In genomic region chr3:36774072-36774471, GRCh38 we compare ENCODE assay signal across 2 cellular contexts.
TF ChIP-seq lines count a peak whose summit lies in the region.

No MANE protein-coding gene starts in this region.

TF ChIP-seq in SK-N-SH treated with all-trans-retinoic acid at 6 μM for 48 hours, 23 proteins besides CTCF, POLR2A, EP300 and RAD21 (continued from another document and continues in another):
- TF ChIP-seq, protein P1, sequence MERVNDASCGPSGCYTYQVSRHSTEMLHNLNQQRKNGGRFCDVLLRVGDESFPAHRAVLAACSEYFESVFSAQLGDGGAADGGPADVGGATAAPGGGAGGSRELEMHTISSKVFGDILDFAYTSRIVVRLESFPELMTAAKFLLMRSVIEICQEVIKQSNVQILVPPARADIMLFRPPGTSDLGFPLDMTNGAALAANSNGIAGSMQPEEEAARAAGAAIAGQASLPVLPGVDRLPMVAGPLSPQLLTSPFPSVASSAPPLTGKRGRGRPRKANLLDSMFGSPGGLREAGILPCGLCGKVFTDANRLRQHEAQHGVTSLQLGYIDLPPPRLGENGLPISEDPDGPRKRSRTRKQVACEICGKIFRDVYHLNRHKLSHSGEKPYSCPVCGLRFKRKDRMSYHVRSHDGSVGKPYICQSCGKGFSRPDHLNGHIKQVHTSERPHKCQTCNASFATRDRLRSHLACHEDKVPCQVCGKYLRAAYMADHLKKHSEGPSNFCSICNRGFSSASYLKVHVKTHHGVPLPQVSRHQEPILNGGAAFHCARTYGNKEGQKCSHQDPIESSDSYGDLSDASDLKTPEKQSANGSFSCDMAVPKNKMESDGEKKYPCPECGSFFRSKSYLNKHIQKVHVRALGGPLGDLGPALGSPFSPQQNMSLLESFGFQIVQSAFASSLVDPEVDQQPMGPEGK (CRISPR knock-in tag; IDR thresholded peaks at IDR 0.05; ENCODE audit: borderline replicate concordance), result no peak
- TF ChIP-seq ZNF8 (CRISPR knock-in tag; IDR thresholded peaks at IDR 0.05) (no peak), ZFP3 (CRISPR knock-in tag; IDR thresholded peaks at IDR 0.05) (no peak), OSR1 (CRISPR knock-in tag; IDR thresholded peaks at IDR 0.05) (no peak), PPARA (CRISPR knock-in tag; IDR thresholded peaks at IDR 0.05; ENCODE audit: borderline replicate concordance) (no peak), ZNF565 (CRISPR knock-in tag; conservative IDR thresholded peaks at IDR 0.05; ENCODE audit: low read depth) (no peak), SNAI2 (CRISPR knock-in tag; IDR thresholded peaks at IDR 0.05) (no peak), ESRRG (CRISPR knock-in tag; IDR thresholded peaks at IDR 0.05) (no peak), TSHZ2 (CRISPR knock-in tag; IDR thresholded peaks at IDR 0.05) (no peak), CSRNP3 (CRISPR knock-in tag; IDR thresholded peaks at IDR 0.05) (0 out of 2 replicates have a peak, but pooled peaks have one; percentile 41), POU6F1 (CRISPR knock-in tag; IDR thresholded peaks at IDR 0.05; ENCODE audit: borderline replicate concordance, low read depth) (no peak), CSDC2 (CRISPR knock-in tag; IDR thresholded peaks at IDR 0.05) (no peak), RARB (CRISPR knock-in tag; IDR thresholded peaks at IDR 0.05) (no peak), TOX (CRISPR knock-in tag; IDR thresholded peaks at IDR 0.05; ENCODE audit: borderline replicate concordance) (no peak), ISL1 (CRISPR knock-in tag; IDR thresholded peaks at IDR 0.05) (peak; percentile 86), ZNF70 (CRISPR knock-in tag; IDR thresholded peaks at IDR 0.05) (no peak), BACH2 (CRISPR knock-in tag; IDR thresholded peaks at IDR 0.05; ENCODE audit: borderline replicate concordance) (no peak), ZC3H10 (CRISPR knock-in tag; IDR thresholded peaks at IDR 0.05) (no peak), ARNTL (CRISPR knock-in tag; IDR thresholded peaks at IDR 0.05; ENCODE audit: borderline replicate concordance, low read depth) (no peak), GLIS3 (CRISPR knock-in tag; IDR thresholded peaks at IDR 0.05) (no peak)
- TF ChIP-seq, protein P2, sequence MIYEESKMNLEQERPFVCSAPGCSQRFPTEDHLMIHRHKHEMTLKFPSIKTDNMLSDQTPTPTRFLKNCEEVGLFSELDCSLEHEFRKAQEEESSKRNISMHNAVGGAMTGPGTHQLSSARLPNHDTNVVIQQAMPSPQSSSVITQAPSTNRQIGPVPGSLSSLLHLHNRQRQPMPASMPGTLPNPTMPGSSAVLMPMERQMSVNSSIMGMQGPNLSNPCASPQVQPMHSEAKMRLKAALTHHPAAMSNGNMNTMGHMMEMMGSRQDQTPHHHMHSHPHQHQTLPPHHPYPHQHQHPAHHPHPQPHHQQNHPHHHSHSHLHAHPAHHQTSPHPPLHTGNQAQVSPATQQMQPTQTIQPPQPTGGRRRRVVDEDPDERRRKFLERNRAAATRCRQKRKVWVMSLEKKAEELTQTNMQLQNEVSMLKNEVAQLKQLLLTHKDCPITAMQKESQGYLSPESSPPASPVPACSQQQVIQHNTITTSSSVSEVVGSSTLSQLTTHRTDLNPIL (CRISPR knock-in tag; IDR thresholded peaks at IDR 0.05; ENCODE audit: low read depth), result 0 out of 2 replicates have a peak, but pooled peaks have one; percentile 48

TF ChIP-seq in SK-N-SH, 30 proteins besides CTCF, POLR2A, EP300 and RAD21 (continued from another document):
- TF ChIP-seq REST (IDR thresholded peaks at IDR 0.05; ENCODE audit: low read depth, low read length) (no peak), USF2 (IDR thresholded peaks at IDR 0.05; ENCODE audit: borderline replicate concordance, low read depth, low read length) (no peak), MAX (IDR thresholded peaks at IDR 0.05; ENCODE audit: low read depth) (no peak), RFX5 (IDR thresholded peaks at IDR 0.05; ENCODE audit: low read length) (no peak), SMC3 (IDR thresholded peaks at IDR 0.05; ENCODE audit: low read depth, low read length) (no peak), TEAD4 (IDR thresholded peaks at IDR 0.05; ENCODE audit: borderline replicate concordance, insufficient read depth) (no peak), JUND (IDR thresholded peaks at IDR 0.05) (no peak), RXRA (IDR thresholded peaks at IDR 0.05; ENCODE audit: borderline replicate concordance, low read depth) (no peak), USF1 (IDR thresholded peaks at IDR 0.05; ENCODE audit: borderline replicate concordance, low read depth) (no peak), IRF3 (IDR thresholded peaks at IDR 0.05; ENCODE audit: low read depth, low read length) (no peak), GABPA (IDR thresholded peaks at IDR 0.05; ENCODE audit: low read depth) (no peak), TCF12 (IDR thresholded peaks at IDR 0.05) (no peak), TAF1 (IDR thresholded peaks at IDR 0.05; ENCODE audit: borderline replicate concordance, low read depth, low read length) (no peak), NFIC (IDR thresholded peaks at IDR 0.05; ENCODE audit: borderline replicate concordance) (no peak), MXI1 (IDR thresholded peaks at IDR 0.05; ENCODE audit: low read depth, low read length) (no peak)
- TF ChIP-seq, protein P3, sequence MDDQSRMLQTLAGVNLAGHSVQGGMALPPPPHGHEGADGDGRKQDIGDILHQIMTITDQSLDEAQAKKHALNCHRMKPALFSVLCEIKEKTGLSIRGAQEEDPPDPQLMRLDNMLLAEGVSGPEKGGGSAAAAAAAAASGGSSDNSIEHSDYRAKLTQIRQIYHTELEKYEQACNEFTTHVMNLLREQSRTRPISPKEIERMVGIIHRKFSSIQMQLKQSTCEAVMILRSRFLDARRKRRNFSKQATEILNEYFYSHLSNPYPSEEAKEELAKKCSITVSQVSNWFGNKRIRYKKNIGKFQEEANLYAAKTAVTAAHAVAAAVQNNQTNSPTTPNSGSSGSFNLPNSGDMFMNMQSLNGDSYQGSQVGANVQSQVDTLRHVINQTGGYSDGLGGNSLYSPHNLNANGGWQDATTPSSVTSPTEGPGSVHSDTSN (IDR thresholded peaks at IDR 0.05), result no peak
